In genomic region chr1:50970508-50970885, GRCh38 we compare ENCODE assay signal across 8 cellular contexts. TPM values are rescaled to one million over a fixed set of nuclear protein-coding genes. Genes with fewer than 3 reads are reported as not detected.
DNase-seq lines count a peak whose midpoint lies in the region; ATAC-seq and TF ChIP-seq lines count a peak whose summit lies in the region.

No MANE protein-coding gene starts in this region.

- peak overlapping the region; percentile 88 for H3K4me3 ChIP-seq in CD8-positive, alpha-beta T cell (ENCODE audit: low read depth, low read length)
- H3K4me3 ChIP-seq in neutrophil (ENCODE audit: low read depth in 1 of 2, low read length in 1 of 2): peak overlapping the region; percentile 85 to 95

- no peak for TF ChIP-seq CTCF in CD8-positive, alpha-beta T cell (IDR thresholded peaks at IDR 0.05)
- TF ChIP-seq CTCF in neutrophil (IDR thresholded peaks at IDR 0.05): no peak

- no peak for DNase-seq in CD8-positive, alpha-beta T cell
- DNase-seq in M059J (ENCODE audit: low read depth) (peak; percentile 50), dedifferentiated amniotic fluid mesenchymal stem cell (ENCODE audit: extremely low spot score) (peak; percentile 16), LoVo (ENCODE audit: low spot score) (no peak), hypothalamus (lab: John Stamatoyannopoulos, UW) (no peak)

- intact Hi-C loops in CD8-positive, alpha-beta T cell (cut with DNase I, micrococcal nuclease): loop anchor here in 1 of 2 experiments (5.0 to 10.0 kb wide), 2 partner anchors 547 to 644 kb away; partner anchors contain the start of genes EPS15 and OSBPL9

- H3K27me3 Mint-ChIP-seq in CD8-positive, alpha-beta T cell (ENCODE audit: low read depth): no peaks in the 10 kb centered on the region

- POLR2A ChIA-PET in CD8-positive, alpha-beta T cell (lab: Charles Lee): interaction anchor here (1.2 to 3.7 kb wide), 3 partner anchors 11 to 265 kb away, joined by 5 to 51 read pairs (median 12); partner anchors contain the start of genes FAF1 and RNF11

- H3K27me3 ChIP-seq in CD8-positive, alpha-beta T cell (ENCODE audit: insufficient read depth, low read length): no peaks in the 10 kb centered on the region
- H3K27me3 ChIP-seq in neutrophil: no peaks in the 10 kb centered on the region

- no peaks in the 10 kb centered on the region for H3K36me3 ChIP-seq in CD8-positive, alpha-beta T cell (ENCODE audit: insufficient read depth, low read length)
- no peaks in the 10 kb centered on the region for H3K36me3 ChIP-seq in neutrophil

- peaks cover 6% of the 10 kb centered on the region for H3K4me1 ChIP-seq in CD8-positive, alpha-beta T cell (ENCODE audit: insufficient read depth, low read length)
- peaks cover 26 to 32% of the 10 kb centered on the region in 2 experiments for H3K4me1 ChIP-seq in neutrophil (ENCODE audit: control insufficient read depth in 1 of 2, insufficient read depth in 1 of 2, low read depth in 1 of 2, low read length in 1 of 2)

- CTCF ChIA-PET in CD8-positive, alpha-beta T cell (lab: Charles Lee): interaction anchor here (1.0 to 3.3 kb wide), 4 partner anchors 9 to 42 kb away, joined by 3 to 21 read pairs (median 9); partner anchors contain the start of gene FAF1

- no peaks in the 10 kb centered on the region for H3K9me3 ChIP-seq in CD8-positive, alpha-beta T cell (ENCODE audit: low read length)
- no peaks in the 10 kb centered on the region for H3K9me3 ChIP-seq in neutrophil

- peaks cover 27% of the 10 kb centered on the region for H3K4me1 Mint-ChIP-seq in CD8-positive, alpha-beta T cell (ENCODE audit: low read depth)

- peak overlapping the region; percentile 86 for H3K27ac ChIP-seq in CD8-positive, alpha-beta T cell (ENCODE audit: low read depth, low read length)
- H3K27ac ChIP-seq in neutrophil: peak overlapping the region; percentile 86

- peak overlapping the region; percentile 92 for H3K27ac Mint-ChIP-seq in CD8-positive, alpha-beta T cell

- peak overlapping the region; percentile 99 for H3K4me3 Mint-ChIP-seq in CD8-positive, alpha-beta T cell

- peaks cover 14% of the 10 kb centered on the region for H3K36me3 Mint-ChIP-seq in CD8-positive, alpha-beta T cell

- ATAC-seq in CD8-positive, alpha-beta T cell: no peak
- ATAC-seq in HG03432 (IDR thresholded peaks at IDR 0.05; ENCODE audit: unreplicated experiment) (no peak), HG02885 (IDR thresholded peaks at IDR 0.05; ENCODE audit: poor library complexity, unreplicated experiment) (no peak)

- no peaks in the 10 kb centered on the region for H3K9me3 Mint-ChIP-seq in CD8-positive, alpha-beta T cell

RNA-seq across cellular contexts. Expression of gene CDKN2C, which starts 0.5 kb away (rescaled TPM):
- 1 to 10 TPM; 5.3 to 6.0 TPM for total RNA-seq in CD8-positive, alpha-beta T cell
- total RNA-seq in M059J (2014; rRNA removed; shearing (Covaris generic)): 187 and 243 TPM in 2 replicates

RNA-seq across cellular contexts. Expression of gene FAF1, which starts 10.4 kb away (rescaled TPM):
- total RNA-seq in CD8-positive, alpha-beta T cell: 10 to 100 TPM; 39.0 to 44.0 TPM
- total RNA-seq in M059J (2014; rRNA removed; shearing (Covaris generic)): 84.8 and 135 TPM in 2 replicates

Comparison
In these comparisons a context has a peak if more than half of its experiments do, and no peak if none do; other contexts are left out.
1. DNase-seq: peak in M059J (single experiment) and dedifferentiated amniotic fluid mesenchymal stem cell (single experiment); none in CD8-positive, alpha-beta T cell (0 of 7), LoVo (single experiment) and hypothalamus (0 of 51).
2. RNA of gene CDKN2C, which starts 0.5 kb away (total RNA-seq): 187 to 243 TPM in M059J; 5.3 to 6.0 TPM in CD8-positive, alpha-beta T cell; every median in the first group is over 10 times any median in the second.